Comparison of ENCODE assay signal across 6 cellular contexts in genomic region chr20:54694516-54694915, GRCh38.
"Had no signal": no experiment of that assay in that cellular context is flagged by ENCODE, and none has a peak within 500 bp of the region (broad histone marks: within the 10 kb centered on the region; RNA-seq: fewer than 3 reads in every experiment).

No MANE protein-coding gene starts in this region.

- H3K4me1 ChIP-seq: HAP-1 had no signal

- DNase-seq: GM23248, GOT3, H7, KBM-7 had no signal

- H3K27ac ChIP-seq: GM23248 had no signal

- H2AFZ ChIP-seq: GM23248 had no signal

- H3K9ac ChIP-seq: GM23248 had no signal

- H3K9me3 ChIP-seq: HAP-1 had no signal

- H3K4me3 ChIP-seq: GM23248, HAP-1 had no signal

- ATAC-seq: HCT116 had no signal

- H3K36me3 ChIP-seq: HAP-1 had no signal
